1 cellular context compared by ENCODE assay signal in genomic region chrX:129230850-129231512, GRCh38.
A peak's percentile ranks its signal among the peaks of the same experiment; 100 is the strongest.
TF ChIP-seq lines count a peak whose summit lies in the region.

No MANE protein-coding gene starts in this region.

TF ChIP-seq in HepG2, 621 proteins besides CTCF, POLR2A, EP300 and RAD21 (continued from another document and continues in another):
- TF ChIP-seq ZBTB4 (CRISPR knock-in tag; IDR thresholded peaks at IDR 0.05; ENCODE audit: borderline replicate concordance) (no peak), TIGD3 (CRISPR knock-in tag; IDR thresholded peaks at IDR 0.05; ENCODE audit: borderline replicate concordance) (no peak), THAP11 (CRISPR knock-in tag; IDR thresholded peaks at IDR 0.05) (0 out of 2 replicates have a peak, but pooled peaks have one; percentile 25), THRA (CRISPR knock-in tag; IDR thresholded peaks at IDR 0.05; ENCODE audit: borderline replicate concordance) (0 out of 2 replicates have a peak, but pooled peaks have one; percentile 15), ZNF512B (CRISPR knock-in tag; IDR thresholded peaks at IDR 0.05; ENCODE audit: borderline replicate concordance) (no peak), KLF12 (CRISPR knock-in tag; IDR thresholded peaks at IDR 0.05; ENCODE audit: borderline replicate concordance) (no peak), RBAK (CRISPR knock-in tag; IDR thresholded peaks at IDR 0.05) (peak; percentile 62; the same call in 1 of the 2 replicates), STAT6 (CRISPR knock-in tag; IDR thresholded peaks at IDR 0.05; ENCODE audit: borderline replicate concordance) (0 out of 2 replicates have a peak, but pooled peaks have one; percentile 60), PITX1 (CRISPR knock-in tag; IDR thresholded peaks at IDR 0.05) (0 out of 2 replicates have a peak, but pooled peaks have one; percentile 14), ZNF709 (CRISPR knock-in tag; IDR thresholded peaks at IDR 0.05) (0 out of 2 replicates have a peak, but pooled peaks have one; percentile 47), NR3C1 (CRISPR knock-in tag; IDR thresholded peaks at IDR 0.05) (no peak), SOX13 (IDR thresholded peaks at IDR 0.05) (0 out of 2 replicates have a peak, but pooled peaks have one; percentile 20), SOX13 (CRISPR knock-in tag; conservative IDR thresholded peaks at IDR 0.05 in 1 of 2, IDR thresholded peaks at IDR 0.05 in 1 of 2) (peak in 1 of 2 experiments; percentile 47; a peak in 1 of 4 replicates), THAP9 (CRISPR knock-in tag; IDR thresholded peaks at IDR 0.05; ENCODE audit: borderline replicate concordance) (no peak), MED1 (CRISPR knock-in tag; IDR thresholded peaks at IDR 0.05) (peak; percentile 69), SOX6 (IDR thresholded peaks at IDR 0.05) (no peak), SOX6 (CRISPR knock-in tag; IDR thresholded peaks at IDR 0.05) (peak; percentile 80), HCFC1 (IDR thresholded peaks at IDR 0.05; ENCODE audit: low read depth, low read length) (no peak), MIER3 (CRISPR knock-in tag; IDR thresholded peaks at IDR 0.05; ENCODE audit: borderline replicate concordance) (no peak), PAF1 (CRISPR knock-in tag; IDR thresholded peaks at IDR 0.05) (no peak), ZNF646 (CRISPR knock-in tag; IDR thresholded peaks at IDR 0.05) (0 out of 2 replicates have a peak, but pooled peaks have one; percentile 21), ZNF580 (CRISPR knock-in tag; IDR thresholded peaks at IDR 0.05; ENCODE audit: borderline replicate concordance, low read depth) (no peak), ZNF501 (CRISPR knock-in tag; IDR thresholded peaks at IDR 0.05) (0 out of 2 replicates have a peak, but pooled peaks have one; percentile 24), FOXP4 (CRISPR knock-in tag; IDR thresholded peaks at IDR 0.05) (0 out of 2 replicates have a peak, but pooled peaks have one; percentile 42)
